In genomic region chr6:151975795-151976194, GRCh38 we compare ENCODE assay signal across 7 cellular contexts.
"Had no signal": no experiment of that assay in that cellular context is flagged by ENCODE, and none has a peak within 500 bp of the region (broad histone marks: within the 10 kb centered on the region; RNA-seq: fewer than 3 reads in every experiment).

No MANE protein-coding gene starts in this region.

- H3K27ac ChIP-seq: HL-60, KMS-11 had no signal

- ATAC-seq: HepG2, K562 had no signal

- DNase-seq: IMR-90, KBM-7, KG1 had no signal

- H3K4me3 ChIP-seq: K562 had no signal
